16 cellular contexts compared by ENCODE assay signal in the genomic region with DNA sequence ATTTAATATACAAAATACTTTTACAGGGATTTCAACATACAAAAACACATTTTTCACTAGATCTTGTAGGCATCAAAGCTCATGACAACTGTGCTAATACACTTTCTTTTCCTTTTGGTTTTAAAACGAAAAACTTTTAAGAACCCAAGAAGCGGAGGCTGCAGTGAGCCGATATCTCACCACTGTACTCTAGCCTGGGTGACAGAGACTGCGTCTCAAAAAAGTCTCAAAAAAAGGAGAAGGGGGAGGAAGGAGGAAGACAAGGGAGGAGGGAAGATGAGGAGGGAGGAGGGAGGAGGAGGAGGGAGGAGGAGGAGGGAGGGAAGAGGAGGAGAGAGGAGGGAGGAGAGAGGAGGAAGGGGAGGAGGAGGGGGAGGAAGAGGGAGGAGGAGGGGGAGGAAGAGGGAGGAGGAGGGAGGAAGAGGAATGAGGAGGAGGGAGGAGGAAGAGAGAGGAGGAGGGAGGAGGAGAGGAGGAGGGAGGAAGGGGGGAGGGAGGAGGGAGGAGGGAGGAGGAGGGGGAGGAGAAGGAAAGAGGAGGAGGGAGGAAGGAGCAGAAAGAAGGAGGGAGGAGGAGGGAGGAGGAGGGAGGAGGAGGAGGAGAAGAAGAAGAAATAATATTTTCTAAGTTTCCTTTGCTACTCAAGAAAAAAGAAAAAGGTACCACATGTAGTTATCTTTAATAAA. TPM values are rescaled to one million over a fixed set of nuclear protein-coding genes. Genes with fewer than 3 reads are reported as not detected.
DNase-seq lines count a peak whose midpoint lies in the region; ATAC-seq, FAIRE-seq and TF ChIP-seq lines count a peak whose summit lies in the region.
"Had no signal": no experiment of that assay in that cellular context is flagged by ENCODE, and none has a peak within 500 bp of the region (broad histone marks: within the 10 kb centered on the region; RNA-seq: fewer than 3 reads in every experiment).

No MANE protein-coding gene starts in this region.

- H3K36me3 ChIP-seq in upper lobe of right lung = no peaks in the 10 kb centered on the region
- H3K36me3 ChIP-seq: WERI-Rb-1 had no signal

- H3K9me3 Mint-ChIP-seq in mesothelial cell of epicardium = peaks cover 18% of the 10 kb centered on the region
- peaks cover 48% of the 10 kb centered on the region for H3K9me3 Mint-ChIP-seq in nephron progenitor cell
- H3K9me3 Mint-ChIP-seq: activated naive CD4-positive, alpha-beta T cell treated with anti-CD3 and anti-CD28 coated beads, Interleukin-2, amount 10 ng/mL, durations not matched to agents 7 days and 5 days had no signal

- H3K27ac ChIP-seq in A549 = no peak overlapping the region
- H3K27ac ChIP-seq in upper lobe of right lung = no peak overlapping the region
- H3K27ac ChIP-seq: WERI-Rb-1 had no signal

- H3K9me3 ChIP-seq in A549 = peaks cover 8% of the 10 kb centered on the region; the same call in 1 of the 3 replicates
- no peaks in the 10 kb centered on the region for H3K9me3 ChIP-seq in upper lobe of right lung

- TF ChIP-seq CTCF in A549 (IDR thresholded peaks at IDR 0.05) (no peak), mesothelial cell of epicardium (IDR thresholded peaks at IDR 0.05; ENCODE audit: unreplicated experiment) (no peak), upper lobe of right lung (IDR thresholded peaks at IDR 0.05) (no peak), nephron progenitor cell (IDR thresholded peaks at IDR 0.05) (no peak)

- H3K4me1 ChIP-seq in A549 (peaks cover 31% of the 10 kb centered on the region), upper lobe of right lung (peaks cover 34% of the 10 kb centered on the region)

- POLR2A ChIA-PET in A549 (lab: Yijun Ruan, JAX) = interaction anchor here (1.0 kb wide), 1 partner anchor 15 kb away, joined by 3 read pairs; no protein-coding TSS in a partner anchor

- H3K4me1 Mint-ChIP-seq in mesothelial cell of epicardium (peaks cover 15% of the 10 kb centered on the region), nephron progenitor cell (no peaks in the 10 kb centered on the region)

- H3K27me3 ChIP-seq in upper lobe of right lung = no peaks in the 10 kb centered on the region

- CTCF ChIA-PET in A549 (lab: Yijun Ruan, JAX) = interaction anchor here (1.4 kb wide), 2 partner anchors 53 to 198 kb away, joined by 4 to 5 read pairs; a partner anchor contains a TSS

- H3K4me3 Mint-ChIP-seq in mesothelial cell of epicardium = no peak overlapping the region
- H3K4me3 Mint-ChIP-seq in nephron progenitor cell = no peak overlapping the region
- H3K4me3 Mint-ChIP-seq: activated naive CD4-positive, alpha-beta T cell treated with anti-CD3 and anti-CD28 coated beads, Interleukin-2, amount 10 ng/mL, durations not matched to agents 7 days and 5 days had no signal

- H3K27me3 Mint-ChIP-seq in mesothelial cell of epicardium (ENCODE audit: low read depth) (no peaks in the 10 kb centered on the region), nephron progenitor cell (ENCODE audit: low read depth, poor library complexity) (no peaks in the 10 kb centered on the region)
- H3K27me3 Mint-ChIP-seq: activated naive CD4-positive, alpha-beta T cell treated with anti-CD3 and anti-CD28 coated beads, Interleukin-2, amount 10 ng/mL, durations not matched to agents 7 days and 5 days had no signal

- no peak for FAIRE-seq in A549 (lab: Jason Lieb, UNC)
- FAIRE-seq: D721Med, GM18507 had no signal

- in situ Hi-C loops in KBM-7 (cut with MboI; ENCODE audit: low pct_unique_long_range_greater_than_20kb, low sequenced_read_pairs) = no loop called here

- H3K4me3 ChIP-seq in A549 = no peak overlapping the region
- H3K4me3 ChIP-seq in upper lobe of right lung = no peak overlapping the region

- DNase-seq in A549 (ENCODE audit: low read depth in 1 of 2, low spot score in 1 of 2) (no peak), KBM-7 (peak; percentile 35), amniotic epithelial cell (ENCODE audit: low read depth) (peak; percentile 13), mesothelial cell of epicardium (ENCODE audit: low spot score in 2 of 2, unreplicated experiment in 2 of 2) (no peak), upper lobe of right lung (no peak), nephron progenitor cell (no peak)
- DNase-seq in activated CD4-positive, alpha-beta T cell treated with anti-CD3 and anti-CD28 coated beads, Interleukin-2, amount 50 U/mL, for 48 hours = no peak
- DNase-seq: activated naive CD4-positive, alpha-beta T cell treated with anti-CD3 and anti-CD28 coated beads, Interleukin-2, amount 10 ng/mL, durations not matched to agents 7 days and 5 days; effector memory CD4-positive, alpha-beta T cell; NCI-H1436 treated with DMSO at 0.1 percent for 48 hours; NCI-H446 treated with DMSO at 0.1 percent for 48 hours; stimulated activated CD4-positive, alpha-beta T cell treated with anti-CD3 and anti-CD28 coated beads, Interleukin-2, amount 100 ng/mL, for 24 hours; WERI-Rb-1 had no signal

- H3K36me3 Mint-ChIP-seq in mesothelial cell of epicardium (peaks cover 17% of the 10 kb centered on the region), nephron progenitor cell (ENCODE audit: low read depth) (peaks cover 37% of the 10 kb centered on the region)
- H3K36me3 Mint-ChIP-seq: activated naive CD4-positive, alpha-beta T cell treated with anti-CD3 and anti-CD28 coated beads, Interleukin-2, amount 10 ng/mL, durations not matched to agents 7 days and 5 days had no signal

- intact Hi-C loops in upper lobe of right lung (cut with DNase I) = no loop called here

- peak overlapping the region; percentile 27; the same call in 2 of the 3 replicates for H3K4me2 ChIP-seq in A549

- TF ChIP-seq POLR2A in A549 (IDR thresholded peaks at IDR 0.05; ENCODE audit: low read length) = no peak

- H3K27ac Mint-ChIP-seq in mesothelial cell of epicardium = peak overlapping the region; percentile 74
- H3K27ac Mint-ChIP-seq in nephron progenitor cell = no peak overlapping the region
- H3K27ac Mint-ChIP-seq: activated naive CD4-positive, alpha-beta T cell treated with anti-CD3 and anti-CD28 coated beads, Interleukin-2, amount 10 ng/mL, durations not matched to agents 7 days and 5 days had no signal

- TF ChIP-seq EP300 in A549 (IDR thresholded peaks at IDR 0.05) = no peak

- 54% methylated on average over 4 of the region's 4 CpGs for WGBS in A549 (ENCODE audit: missing lambda C conversion rate)

- ATAC-seq in A549 = no peak
- no peak for ATAC-seq in upper lobe of right lung
- ATAC-seq in HG03159 (IDR thresholded peaks at IDR 0.05; ENCODE audit: unreplicated experiment) = no peak

- TF ChIP-seq RAD21 in A549 (conservative IDR thresholded peaks at IDR 0.05 in 1 of 2, IDR thresholded peaks at IDR 0.05 in 1 of 2) = no peak

TF ChIP-seq in A549, 52 proteins besides CTCF, POLR2A, EP300 and RAD21 (continues in another document):
- TF ChIP-seq SMC3 (IDR thresholded peaks at IDR 0.05) (no peak), TP53 (CRISPR knock-in tag; IDR thresholded peaks at IDR 0.05) (no peak), RARB (CRISPR knock-in tag; IDR thresholded peaks at IDR 0.05) (no peak), RNF2 (IDR thresholded peaks at IDR 0.05; ENCODE audit: borderline replicate concordance, low read depth) (no peak)
- TF ChIP-seq, protein P1, sequence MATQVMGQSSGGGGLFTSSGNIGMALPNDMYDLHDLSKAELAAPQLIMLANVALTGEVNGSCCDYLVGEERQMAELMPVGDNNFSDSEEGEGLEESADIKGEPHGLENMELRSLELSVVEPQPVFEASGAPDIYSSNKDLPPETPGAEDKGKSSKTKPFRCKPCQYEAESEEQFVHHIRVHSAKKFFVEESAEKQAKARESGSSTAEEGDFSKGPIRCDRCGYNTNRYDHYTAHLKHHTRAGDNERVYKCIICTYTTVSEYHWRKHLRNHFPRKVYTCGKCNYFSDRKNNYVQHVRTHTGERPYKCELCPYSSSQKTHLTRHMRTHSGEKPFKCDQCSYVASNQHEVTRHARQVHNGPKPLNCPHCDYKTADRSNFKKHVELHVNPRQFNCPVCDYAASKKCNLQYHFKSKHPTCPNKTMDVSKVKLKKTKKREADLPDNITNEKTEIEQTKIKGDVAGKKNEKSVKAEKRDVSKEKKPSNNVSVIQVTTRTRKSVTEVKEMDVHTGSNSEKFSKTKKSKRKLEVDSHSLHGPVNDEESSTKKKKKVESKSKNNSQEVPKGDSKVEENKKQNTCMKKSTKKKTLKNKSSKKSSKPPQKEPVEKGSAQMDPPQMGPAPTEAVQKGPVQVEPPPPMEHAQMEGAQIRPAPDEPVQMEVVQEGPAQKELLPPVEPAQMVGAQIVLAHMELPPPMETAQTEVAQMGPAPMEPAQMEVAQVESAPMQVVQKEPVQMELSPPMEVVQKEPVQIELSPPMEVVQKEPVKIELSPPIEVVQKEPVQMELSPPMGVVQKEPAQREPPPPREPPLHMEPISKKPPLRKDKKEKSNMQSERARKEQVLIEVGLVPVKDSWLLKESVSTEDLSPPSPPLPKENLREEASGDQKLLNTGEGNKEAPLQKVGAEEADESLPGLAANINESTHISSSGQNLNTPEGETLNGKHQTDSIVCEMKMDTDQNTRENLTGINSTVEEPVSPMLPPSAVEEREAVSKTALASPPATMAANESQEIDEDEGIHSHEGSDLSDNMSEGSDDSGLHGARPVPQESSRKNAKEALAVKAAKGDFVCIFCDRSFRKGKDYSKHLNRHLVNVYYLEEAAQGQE (IDR thresholded peaks at IDR 0.05) = no peak
- TF ChIP-seq, protein P2, sequence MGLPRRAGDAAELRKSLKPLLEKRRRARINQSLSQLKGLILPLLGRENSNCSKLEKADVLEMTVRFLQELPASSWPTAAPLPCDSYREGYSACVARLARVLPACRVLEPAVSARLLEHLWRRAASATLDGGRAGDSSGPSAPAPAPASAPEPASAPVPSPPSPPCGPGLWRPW (IDR thresholded peaks at IDR 0.05) = no peak
- TF ChIP-seq, protein P3, sequence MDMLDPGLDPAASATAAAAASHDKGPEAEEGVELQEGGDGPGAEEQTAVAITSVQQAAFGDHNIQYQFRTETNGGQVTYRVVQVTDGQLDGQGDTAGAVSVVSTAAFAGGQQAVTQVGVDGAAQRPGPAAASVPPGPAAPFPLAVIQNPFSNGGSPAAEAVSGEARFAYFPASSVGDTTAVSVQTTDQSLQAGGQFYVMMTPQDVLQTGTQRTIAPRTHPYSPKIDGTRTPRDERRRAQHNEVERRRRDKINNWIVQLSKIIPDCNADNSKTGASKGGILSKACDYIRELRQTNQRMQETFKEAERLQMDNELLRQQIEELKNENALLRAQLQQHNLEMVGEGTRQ (IDR thresholded peaks at IDR 0.05) = no peak

RNA-seq across cellular contexts. Expression of a gene that starts 13.8 kb away (rescaled TPM):
- polyA plus RNA-seq in A549 (2011; rRNA removed) (33.4 and 38.7 TPM in 2 replicates), A549 (2017; fragmentation: RNase III; extraction: RNeasy Plus Mini Kit Qiagen cat#74134 plus additional on column Dnase treatment) (34.0 to 38.0 TPM (median 36.4 TPM) in 3 replicates)
- polyA plus RNA-seq in A549 (2012; cell fraction: cytosol; rRNA removed) = 5.9 and 6.5 TPM in 2 replicates
- 4.2 and 6.9 TPM in 2 replicates for polyA plus RNA-seq in A549 (2012; cell fraction: nucleus; rRNA removed)
- 28.9 and 30.0 TPM in 2 replicates for polyA minus RNA-seq in A549 (2011; rRNA and poly(A)+ RNA removed)
- total RNA-seq in mesothelial cell of epicardium (37.5 to 46.3 TPM (median 45.4 TPM) in 3 replicates), upper lobe of right lung (63.5 TPM)

Comparison
In these comparisons a context has a peak if more than half of its experiments do, and no peak if none do; other contexts are left out.
1. DNase-seq: peak in KBM-7 (single experiment) and amniotic epithelial cell (single experiment); none in A549 (0 of 2), mesothelial cell of epicardium (0 of 2), upper lobe of right lung (single experiment), activated CD4-positive, alpha-beta T cell treated with anti-CD3 and anti-CD28 coated beads, Interleukin-2, amount 50 U/mL, for 48 hours (0 of 2) and nephron progenitor cell (single experiment).